In the genomic region with DNA sequence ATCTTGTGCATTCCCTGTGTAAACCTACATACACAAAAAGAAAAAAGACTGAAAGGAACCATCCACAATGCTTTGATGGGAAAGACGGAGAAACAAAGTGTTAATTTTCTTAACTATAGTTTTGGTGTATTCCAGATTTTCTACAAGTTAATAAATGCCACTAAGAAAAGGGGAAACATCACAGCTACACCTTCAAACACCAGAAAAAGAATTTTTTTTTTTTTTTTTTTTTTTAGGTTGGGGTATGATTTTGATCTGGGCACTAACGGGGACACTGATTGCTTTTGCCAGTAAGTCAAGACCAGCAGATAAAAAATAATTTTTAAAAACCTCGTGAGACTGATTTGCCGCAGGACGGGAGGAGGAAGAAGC, we compare ENCODE assay signal across 8 cellular contexts. TPM values are rescaled to one million over a fixed set of nuclear protein-coding genes. Genes with fewer than 3 reads are reported as not detected.
DNase-seq lines count a peak whose midpoint lies in the region; ATAC-seq and TF ChIP-seq lines count a peak whose summit lies in the region.

No MANE protein-coding gene starts in this region.

- H3K9me3 ChIP-seq in ascending aorta (no peaks in the 10 kb centered on the region), right lobe of liver (no peaks in the 10 kb centered on the region), transverse colon (no peaks in the 10 kb centered on the region)

- H3K4me3 Mint-ChIP-seq in activated T-cell treated with anti-CD3 and anti-CD28 coated beads, Interleukin-2, amount 50 U/mL, for 72 hours, result peak overlapping the region; percentile 84 to 94

- peaks cover 40% of the 10 kb centered on the region for H3K4me1 Mint-ChIP-seq in activated T-cell treated with anti-CD3 and anti-CD28 coated beads, Interleukin-2, amount 50 U/mL, for 72 hours (ENCODE audit: low read depth)

- no peak for TF ChIP-seq EP300 in transverse colon (IDR thresholded peaks at IDR 0.05; ENCODE audit: low read depth)

- no peak for TF ChIP-seq CTCF in ascending aorta (IDR thresholded peaks at IDR 0.05)
- TF ChIP-seq CTCF in right lobe of liver (IDR thresholded peaks at IDR 0.05), result no peak
- no peak for TF ChIP-seq CTCF in transverse colon (IDR thresholded peaks at IDR 0.05)

- H3K27me3 ChIP-seq in ascending aorta, result no peaks in the 10 kb centered on the region
- H3K27me3 ChIP-seq in right lobe of liver, result no peaks in the 10 kb centered on the region
- H3K27me3 ChIP-seq in transverse colon, result no peaks in the 10 kb centered on the region

- no peaks in the 10 kb centered on the region for H3K27me3 Mint-ChIP-seq in activated T-cell treated with anti-CD3 and anti-CD28 coated beads, Interleukin-2, amount 50 U/mL, for 72 hours (ENCODE audit: low read depth)

- H3K36me3 ChIP-seq in ascending aorta (peaks cover 0 to 2% of the 10 kb centered on the region in 2 donors), right lobe of liver (peaks cover 0 to 6% (median under 1%) of the 10 kb centered on the region in 4 donors), transverse colon (peaks cover 0 to 7% (median 0%) of the 10 kb centered on the region in 4 donors)

- H3K4me1 ChIP-seq in ascending aorta (no peaks in the 10 kb centered on the region), right lobe of liver (peaks cover 0 to 4% (median 0%) of the 10 kb centered on the region in 4 donors), transverse colon (peaks cover 0 to 15% (median 7%) of the 10 kb centered on the region in 4 donors)

- in situ Hi-C loops in transverse colon (cut with MboI; ENCODE audit: low pct_ligation_motif_present in 1 of 4, low pct_unique_long_range_greater_than_20kb in 1 of 4, low sequenced_read_pairs in 3 of 4), result loop anchor here in 3 of 4 donors (25.0 kb wide), 4 partner anchors 244 to 594 kb away; partner anchors contain the start of gene MED7 (in 1 of the 3)

- 16% methylated on average over 5 of the region's 5 CpGs for WGBS in right lobe of liver (ENCODE audit: insufficient coverage, low coverage, low lambda C conversion rate, missing lambda C conversion rate)
- 19 to 21% methylated on average over 5 of the region's 5 CpGs for WGBS in transverse colon (ENCODE audit: low coverage in 1 of 2), 2 donors

- H3K27ac ChIP-seq in ascending aorta (peak overlapping the region; percentile 87), right lobe of liver (peak overlapping the region in 2 of 3 donors; percentile 67 to 79), transverse colon (peak overlapping the region; percentile 90 to 99 (median 95))

- H3K36me3 Mint-ChIP-seq in activated T-cell treated with anti-CD3 and anti-CD28 coated beads, Interleukin-2, amount 50 U/mL, for 72 hours (ENCODE audit: insufficient read depth in 2 of 2), result peaks cover 0 to 3% of the 10 kb centered on the region in 2 donors

- H3K4me3 ChIP-seq in ascending aorta (peak overlapping the region; percentile 59 to 76), right lobe of liver (peak overlapping the region; percentile 58 to 67 (median 67)), transverse colon (peak overlapping the region; percentile 66 to 89 (median 70))

- TF ChIP-seq POLR2A in right lobe of liver (IDR thresholded peaks at IDR 0.05) (no peak), transverse colon (IDR thresholded peaks at IDR 0.05) (no peak)

- intact Hi-C loops in ascending aorta (cut with DNase I) (loop anchor here (1.0 to 5.0 kb wide), 4 partner anchors 12 to 464 kb away; partner anchors contain the start of genes CYFIP2 and LSM11), right lobe of liver (cut with DNase I) (no loop called here), transverse colon (cut with DNase I; ENCODE audit: low total_unique reads) (no loop called here)

- no peak for ATAC-seq in activated T-cell treated with anti-CD3 and anti-CD28 coated beads, Interleukin-2, amount 50 U/mL, for 72 hours (replicated peaks in 1 of 2)
- no peak for ATAC-seq in right lobe of liver
- no peak for ATAC-seq in GM21360 (IDR thresholded peaks at IDR 0.05; ENCODE audit: unreplicated experiment)
- no peak for ATAC-seq in HG02588 (IDR thresholded peaks at IDR 0.05; ENCODE audit: unreplicated experiment)

- DNase-seq in activated T-cell treated with anti-CD3 and anti-CD28 coated beads, Interleukin-2, amount 50 U/mL, for 72 hours, result no peak
- no peak for DNase-seq in activated T-cell treated with anti-CD3 and anti-CD28 coated beads for 4 hours
- no peak for DNase-seq in ascending aorta (ENCODE audit: low spot score in 2 of 2)
- DNase-seq in right lobe of liver, result no peak
- DNase-seq in transverse colon, result no peak
- no peak for DNase-seq in A172 (ENCODE audit: low spot score)

- peak overlapping the region; percentile 82 for H3K27ac Mint-ChIP-seq in activated T-cell treated with anti-CD3 and anti-CD28 coated beads, Interleukin-2, amount 50 U/mL, for 72 hours

- H3K9me3 Mint-ChIP-seq in activated T-cell treated with anti-CD3 and anti-CD28 coated beads, Interleukin-2, amount 50 U/mL, for 72 hours, result no peaks in the 10 kb centered on the region

RNA-seq across cellular contexts. Expression of gene THG1L, which starts 0.3 kb away (rescaled TPM):
- 10 to 100 TPM; 33.4 to 35.7 TPM for total RNA-seq in activated T-cell treated with anti-CD3 and anti-CD28 coated beads, Interleukin-2, amount 50 U/mL, for 72 hours
- total RNA-seq in ascending aorta (0.32 TPM), right lobe of liver (1 to 10 TPM; 3.3 to 7.8 (median 5.5) TPM), transverse colon (10 to 100 TPM in 2 of 4 donors, 1 to 10 TPM in 2; 2.2 to 16.8 (median 7.0) TPM)
- 13.2 and 14.8 TPM in 2 replicates for total RNA-seq in A172 (2014; rRNA removed; shearing (Covaris generic))

RNA-seq across cellular contexts. Expression of gene LSM11, which starts 12.6 kb away (rescaled TPM):
- total RNA-seq in activated T-cell treated with anti-CD3 and anti-CD28 coated beads, Interleukin-2, amount 50 U/mL, for 72 hours, result 1 to 10 TPM; 6.7 to 7.4 TPM
- 1.3 TPM for total RNA-seq in ascending aorta
- total RNA-seq in right lobe of liver, result 1 to 10 TPM in 3 of 6 experiments, under 1 TPM in 3; 0.75 to 1.5 (median 1.0) TPM
- 1 to 10 TPM; 4.1 to 10.0 (median 5.8) TPM for total RNA-seq in transverse colon
- total RNA-seq in A172 (2014; rRNA removed; shearing (Covaris generic)), result 6.0 and 8.7 TPM in 2 replicates

RNA-seq across cellular contexts. Expression of gene C5orf52, which starts 59.6 kb away (rescaled TPM):
- not detected for total RNA-seq in activated T-cell treated with anti-CD3 and anti-CD28 coated beads, Interleukin-2, amount 50 U/mL, for 72 hours
- total RNA-seq in ascending aorta (not detected), right lobe of liver (not detected), transverse colon (not detected)
- total RNA-seq in A172 (2014; rRNA removed; shearing (Covaris generic)), result not detected in 2 replicates
